In genomic region chr2:10378189-10378588, GRCh38 we compare ENCODE assay signal across 8 cellular contexts.
DNase-seq lines count a peak whose midpoint lies in the region; ATAC-seq and TF ChIP-seq lines count a peak whose summit lies in the region.

No MANE protein-coding gene starts in this region.

- DNase-seq in DMS153 treated with DMSO at 0.1 percent for 48 hours (lab: John Stamatoyannopoulos, UW; ENCODE audit: unreplicated experiment) (peak; percentile 82), NCI-H2081 treated with DMSO at 0.1 percent for 48 hours (lab: John Stamatoyannopoulos, UW) (no peak), SW 1271 (lab: John Stamatoyannopoulos, UW) (no peak), upper lobe of left lung (no peak), NCI-H2196 (lab: John Stamatoyannopoulos, UW; ENCODE audit: unreplicated experiment) (no peak)
- DNase-seq in activated T-cell treated with anti-CD3 and anti-CD28 coated beads, Interleukin-2, amount 50 U/mL, for 1 hour: peak; percentile 35

- TF ChIP-seq CTCF in upper lobe of left lung (IDR thresholded peaks at IDR 0.05): no peak

- H3K27ac ChIP-seq in upper lobe of left lung: no peak overlapping the region

- ATAC-seq in GM19463 (IDR thresholded peaks at IDR 0.05; ENCODE audit: unreplicated experiment) (peak; percentile 56), HG03457 (IDR thresholded peaks at IDR 0.05; ENCODE audit: unreplicated experiment) (peak; percentile 44), upper lobe of left lung (ENCODE audit: low FRiP score in 2 of 2) (no peak)

- 65 to 70% methylated on average over 6 to 7 of the region's 7 CpGs for WGBS in upper lobe of left lung, 2 donors

- no peak for TF ChIP-seq EP300 in upper lobe of left lung (IDR thresholded peaks at IDR 0.05)

- H3K27me3 ChIP-seq in upper lobe of left lung: no peaks in the 10 kb centered on the region

- TF ChIP-seq POLR2A in upper lobe of left lung (IDR thresholded peaks at IDR 0.05): no peak

- no peaks in the 10 kb centered on the region for H3K9me3 ChIP-seq in upper lobe of left lung

- H3K36me3 ChIP-seq in upper lobe of left lung: peaks cover 0 to 10% (median 3%) of the 10 kb centered on the region in 4 donors

- H3K4me1 ChIP-seq in upper lobe of left lung: peaks cover 46 to 79% (median 49%) of the 10 kb centered on the region in 4 donors

- H3K4me3 ChIP-seq in upper lobe of left lung: no peak overlapping the region

Comparison
In these comparisons a context has a peak if more than half of its experiments do, and no peak if none do; other contexts are left out.
1. DNase-seq: peak in DMS153 treated with DMSO at 0.1 percent for 48 hours (single experiment) and activated T-cell treated with anti-CD3 and anti-CD28 coated beads, Interleukin-2, amount 50 U/mL, for 1 hour (single experiment); none in NCI-H2081 treated with DMSO at 0.1 percent for 48 hours (single experiment), SW 1271 (0 of 2), upper lobe of left lung (0 of 2) and NCI-H2196 (single experiment).
2. ATAC-seq: peak in GM19463 (single experiment) and HG03457 (single experiment); none in upper lobe of left lung (0 of 2).